In genomic region chr13:94300401-94300800, GRCh38 we compare ENCODE assay signal across 21 cellular contexts.
"Had no signal": no experiment of that assay in that cellular context is flagged by ENCODE, and none has a peak within 500 bp of the region (broad histone marks: within the 10 kb centered on the region; RNA-seq: fewer than 3 reads in every experiment).

No MANE protein-coding gene starts in this region.

- H3K36me3 ChIP-seq: lower lobe of right lung, ovary, right atrium auricular region, right lobe of liver, tibial nerve, uterus had no signal

- H3K4me3 ChIP-seq: lower lobe of right lung, ovary, right atrium auricular region, right lobe of liver, smooth muscle cell, tibial nerve, uterus had no signal

- H3K4me1 ChIP-seq: lower lobe of right lung, right atrium auricular region, uterus had no signal

- H3K27me3 ChIP-seq: ovary, right atrium auricular region, right lobe of liver, tibial nerve, uterus had no signal

- H3K27ac ChIP-seq: lower lobe of right lung, ovary, right atrium auricular region, right lobe of liver, tibial nerve, uterus had no signal

- H3K4me2 ChIP-seq: smooth muscle cell had no signal

- DNase-seq: kidney glomerular epithelial cell; left cardiac atrium; lower lobe of right lung; mammary epithelial cell; mesenchymal stem cell; naive B cell; natural killer cell; nephron progenitor cell; ovary; right lobe of liver; stimulated activated CD4-positive, alpha-beta T cell treated with anti-CD3 and anti-CD28 coated beads, Interleukin-1b, Interleukin-23, amount 100 ng/mL, for 48 hours; stimulated activated CD4-positive, alpha-beta T cell treated with anti-CD3 and anti-CD28 coated beads, Interleukin-2, amount 100 ng/mL, for 48 hours; stimulated activated CD4-positive, alpha-beta T cell treated with anti-CD3 and anti-CD28 coated beads, Interleukin-4, amount 100 ng/mL, for 4 hours; stimulated activated CD8-positive, alpha-beta memory T cell treated with anti-CD3 and anti-CD28 coated beads, Interleukin-4, amount 100 ng/mL, for 48 hours; stimulated activated naive CD4-positive, alpha-beta T cell treated with Interleukin-2 at 50 U/mL for 16 hours; stimulated activated naive CD8-positive, alpha-beta T cell treated with anti-CD3 and anti-CD28 coated beads, Interleukin-15, amount 100 ng/mL, for 72 hours; substantia nigra; uterus had no signal
